In genomic region chrX:10062352-10062751, GRCh38 we compare ENCODE assay signal across 17 cellular contexts.
DNase-seq lines count a peak whose midpoint lies in the region; ATAC-seq and TF ChIP-seq lines count a peak whose summit lies in the region.
"Had no signal": no experiment of that assay in that cellular context is flagged by ENCODE, and none has a peak within 500 bp of the region (broad histone marks: within the 10 kb centered on the region; RNA-seq: fewer than 3 reads in every experiment).

No MANE protein-coding gene starts in this region.

- H3F3A ChIP-seq in GM23338 (replicated peaks; ENCODE audit: low read depth) = no peaks in the 10 kb centered on the region

- WGBS in mammary epithelial cell (ENCODE audit: low coverage, missing lambda C conversion rate) = 26% methylated on average over 4 of the region's 4 CpGs

- H3K4me1 ChIP-seq in mammary epithelial cell (ENCODE audit: insufficient read depth, low read length) (peaks cover 12% of the 10 kb centered on the region), GM23338 (ENCODE audit: insufficient read depth) (peaks cover 10% of the 10 kb centered on the region)
- H3K4me1 ChIP-seq: HAP-1, testis had no signal

- no peaks in the 10 kb centered on the region for H3K4me1 Mint-ChIP-seq in type B pancreatic cell (ENCODE audit: unreplicated experiment)
- peaks cover 41% of the 10 kb centered on the region for H3K4me1 Mint-ChIP-seq in GM23338

- H2AFZ ChIP-seq in mammary epithelial cell (ENCODE audit: low read depth, low read length) (no peak overlapping the region), GM23338 (no peak overlapping the region)

- DNase-seq in mammary epithelial cell (no peak), type B pancreatic cell (ENCODE audit: extremely low spot score, unreplicated experiment) (no peak), pons (ENCODE audit: low spot score) (no peak), RKO (ENCODE audit: low spot score) (no peak), GM23338 (ENCODE audit: low spot score) (no peak)
- DNase-seq: activated CD4-positive, alpha-beta T cell treated with anti-CD3 and anti-CD28 coated beads for 4 hours; kidney; T-cell; testis had no signal

- no peaks in the 10 kb centered on the region for H3K9me3 ChIP-seq in mammary epithelial cell (replicated peaks; ENCODE audit: insufficient read depth, low read length)
- H3K9me3 ChIP-seq: HAP-1, testis had no signal

- H3K27ac ChIP-seq in mammary epithelial cell (ENCODE audit: insufficient read depth, low read depth, low read length) (no peak overlapping the region), GM23338 (ENCODE audit: low read depth) (no peak overlapping the region)
- H3K27ac ChIP-seq: HL-60, testis had no signal

- peaks cover 3% of the 10 kb centered on the region for H3K9me3 Mint-ChIP-seq in type B pancreatic cell
- H3K9me3 Mint-ChIP-seq in GM23338 = no peaks in the 10 kb centered on the region
- H3K9me3 Mint-ChIP-seq: CD8-positive, alpha-beta T cell; natural killer cell treated with Interleukin-12 subunit alpha and Interleukin-12 subunit beta and Interleukin-15 and Interleukin-18, amount 100 ng/mL, for 72 hours; T-cell had no signal

- no peak overlapping the region for H3K4me3 ChIP-seq in mammary epithelial cell (replicated peaks in 1 of 3; ENCODE audit: insufficient read depth in 1 of 3, low read depth in 2 of 3, low read length in 3 of 3)
- H3K4me3 ChIP-seq in GM23338 = no peak overlapping the region
- H3K4me3 ChIP-seq: HAP-1, testis had no signal

- H3K36me3 ChIP-seq in mammary epithelial cell (ENCODE audit: insufficient read depth, low read length) = peaks cover under 1% of the 10 kb centered on the region
- H3K36me3 ChIP-seq in GM23338 (ENCODE audit: insufficient read depth) = no peaks in the 10 kb centered on the region
- H3K36me3 ChIP-seq: HAP-1 had no signal

- H3K9ac ChIP-seq in mammary epithelial cell (ENCODE audit: insufficient read depth, low read length) = no peak overlapping the region

- H3K27ac Mint-ChIP-seq in type B pancreatic cell (peak overlapping the region; percentile 97), GM23338 (no peak overlapping the region)
- H3K27ac Mint-ChIP-seq: brain; CD8-positive, alpha-beta T cell; natural killer cell treated with Interleukin-12 subunit alpha and Interleukin-12 subunit beta and Interleukin-15 and Interleukin-18, amount 100 ng/mL, for 72 hours; T-cell had no signal

- no TSS peak for BruUV-seq in mammary epithelial cell (replicated peaks; lab: Mats Ljungman, UMichigan)

- H3K4me3 Mint-ChIP-seq in type B pancreatic cell (peak overlapping the region; percentile 67), GM23338 (no peak overlapping the region)
- H3K4me3 Mint-ChIP-seq: brain; CD8-positive, alpha-beta T cell; natural killer cell treated with Interleukin-12 subunit alpha and Interleukin-12 subunit beta and Interleukin-15 and Interleukin-18, amount 100 ng/mL, for 72 hours; T-cell had no signal

- H3K9me2 ChIP-seq in GM23338 (ENCODE audit: insufficient read depth) = no peaks in the 10 kb centered on the region

- H4K20me1 ChIP-seq in mammary epithelial cell (ENCODE audit: insufficient read depth, low read length) (no peaks in the 10 kb centered on the region), GM23338 (replicated peaks; ENCODE audit: insufficient read depth) (no peaks in the 10 kb centered on the region)

- in situ Hi-C loops in mammary epithelial cell (cut with MboI; ENCODE audit: low sequenced_read_pairs in 2 of 2) = no loop called here

- ATAC-seq in GM18909 (IDR thresholded peaks at IDR 0.05; ENCODE audit: poor library complexity, unreplicated experiment) (peak; percentile 82), HG03039 (IDR thresholded peaks at IDR 0.05; ENCODE audit: unreplicated experiment) (peak; percentile 48), GM23338 (no peak)
- ATAC-seq: CD8-positive, alpha-beta T cell; natural killer cell treated with Interleukin-12 subunit alpha and Interleukin-12 subunit beta and Interleukin-15 and Interleukin-18, amount 100 ng/mL, for 72 hours; Panc1; T-cell had no signal

- no peak for TF ChIP-seq CTCF in mammary epithelial cell (conservative IDR thresholded peaks at IDR 0.05 in 1 of 2, IDR thresholded peaks at IDR 0.05 in 1 of 2; ENCODE audit: extremely low read depth in 1 of 2, insufficient read depth in 1 of 2, low read depth in 1 of 2, low read length in 2 of 2)
- TF ChIP-seq CTCF in type B pancreatic cell (conservative IDR thresholded peaks at IDR 0.05) = no peak
- no peak for TF ChIP-seq CTCF in GM23338 (conservative IDR thresholded peaks at IDR 0.05; ENCODE audit: low read depth in 2 of 2)

- H3K27me3 Mint-ChIP-seq in type B pancreatic cell (no peaks in the 10 kb centered on the region), GM23338 (ENCODE audit: insufficient read depth, low read depth, poor library complexity) (peaks cover 11% of the 10 kb centered on the region)
- H3K27me3 Mint-ChIP-seq: natural killer cell treated with Interleukin-12 subunit alpha and Interleukin-12 subunit beta and Interleukin-15 and Interleukin-18, amount 100 ng/mL, for 72 hours had no signal

- CTCF ChIA-PET in mammary epithelial cell (lab: Charles Lee; ENCODE audit: low non-redundant PET) = no interaction called here

- H3K36me3 Mint-ChIP-seq in type B pancreatic cell = peaks cover 10% of the 10 kb centered on the region
- peaks cover 7% of the 10 kb centered on the region; the same call in 2 of the 3 replicates for H3K36me3 Mint-ChIP-seq in GM23338 (ENCODE audit: low read depth)

- intact Hi-C loops in mammary epithelial cell (cut with micrococcal nuclease) = no loop called here

- peak overlapping the region; percentile 12 for H3K4me2 ChIP-seq in mammary epithelial cell (ENCODE audit: insufficient read depth, low read depth, low read length)
- H3K4me2 ChIP-seq in GM23338 = no peak overlapping the region

- H3K79me2 ChIP-seq in mammary epithelial cell (ENCODE audit: insufficient read depth, low read length) (peaks cover 4% of the 10 kb centered on the region), GM23338 (replicated peaks; ENCODE audit: insufficient read depth) (peaks cover 25% of the 10 kb centered on the region)

- dilution Hi-C loops in mammary epithelial cell (cut with HindIII; ENCODE audit: low sequenced_read_pairs) = no loop called here

- H3K27me3 ChIP-seq in mammary epithelial cell (ENCODE audit: insufficient read depth, low read length) = no peaks in the 10 kb centered on the region
- H3K27me3 ChIP-seq in GM23338 (ENCODE audit: insufficient read depth) = no peaks in the 10 kb centered on the region
- H3K27me3 ChIP-seq: testis had no signal

TF ChIP-seq in GM23338, 12 proteins besides CTCF, POLR2A, EP300 and RAD21:
- no peak for TF ChIP-seq ZNF331 (CRISPR knock-in tag; IDR thresholded peaks at IDR 0.05; ENCODE audit: low read depth)
